Comparison of ENCODE assay signal across 1 cellular context in the genomic region with DNA sequence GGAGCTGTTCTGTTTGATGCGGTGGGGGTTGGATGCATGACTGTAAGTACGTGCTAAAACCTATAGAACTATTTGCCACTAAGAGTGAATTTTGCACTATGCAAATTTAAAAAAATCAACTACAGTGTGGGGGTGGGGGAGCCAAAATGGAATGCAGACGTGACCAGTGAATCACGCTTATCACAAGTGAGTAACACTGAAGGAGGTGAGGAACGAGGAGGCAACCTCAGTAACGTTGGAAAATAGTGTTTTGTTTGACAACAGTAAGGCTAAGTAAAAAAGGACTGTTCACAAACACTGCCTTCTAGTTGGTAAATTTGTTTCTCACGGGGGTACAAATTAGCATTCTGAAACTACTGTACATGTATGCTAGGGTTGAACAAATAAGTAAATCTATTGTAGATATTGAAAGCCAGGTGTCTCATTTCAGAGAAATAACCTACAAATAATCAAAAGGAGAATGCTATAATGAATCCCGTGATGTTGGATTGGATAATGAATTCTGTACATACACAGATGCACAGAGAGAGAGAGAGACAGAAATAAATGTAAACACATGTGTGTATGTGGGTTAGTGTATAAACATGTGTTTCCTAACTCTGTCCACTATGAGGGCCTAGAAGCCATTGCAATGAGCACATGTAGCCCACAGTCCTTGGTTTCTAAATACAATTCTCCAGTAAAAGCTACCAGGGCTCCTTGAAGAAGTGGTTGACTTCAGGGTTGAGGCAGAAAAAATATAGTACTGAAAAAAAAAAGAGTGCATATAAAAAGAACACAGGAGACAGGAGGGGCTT.
TF ChIP-seq lines count a peak whose summit lies in the region.

No MANE protein-coding gene starts in this region.

TF ChIP-seq in HepG2, 621 proteins besides CTCF, POLR2A, EP300 and RAD21:
- TF ChIP-seq MED8 (CRISPR knock-in tag; IDR thresholded peaks at IDR 0.05; ENCODE audit: insufficient replicate concordance) (no peak), ZNF354B (CRISPR knock-in tag; IDR thresholded peaks at IDR 0.05) (no peak), ZNF484 (CRISPR knock-in tag; IDR thresholded peaks at IDR 0.05; ENCODE audit: borderline replicate concordance, low read depth) (no peak), ZNF329 (CRISPR knock-in tag; IDR thresholded peaks at IDR 0.05; ENCODE audit: low read depth) (no peak), CREB1 (IDR thresholded peaks at IDR 0.05) (no peak), CREB1 (CRISPR knock-in tag; IDR thresholded peaks at IDR 0.05) (peak; percentile 18; the same call in 1 of the 2 replicates), MBD4 (IDR thresholded peaks at IDR 0.05; ENCODE audit: borderline replicate concordance, low read length) (no peak), ZSCAN20 (CRISPR knock-in tag; IDR thresholded peaks at IDR 0.05; ENCODE audit: borderline replicate concordance) (no peak)
- TF ChIP-seq, protein P1, sequence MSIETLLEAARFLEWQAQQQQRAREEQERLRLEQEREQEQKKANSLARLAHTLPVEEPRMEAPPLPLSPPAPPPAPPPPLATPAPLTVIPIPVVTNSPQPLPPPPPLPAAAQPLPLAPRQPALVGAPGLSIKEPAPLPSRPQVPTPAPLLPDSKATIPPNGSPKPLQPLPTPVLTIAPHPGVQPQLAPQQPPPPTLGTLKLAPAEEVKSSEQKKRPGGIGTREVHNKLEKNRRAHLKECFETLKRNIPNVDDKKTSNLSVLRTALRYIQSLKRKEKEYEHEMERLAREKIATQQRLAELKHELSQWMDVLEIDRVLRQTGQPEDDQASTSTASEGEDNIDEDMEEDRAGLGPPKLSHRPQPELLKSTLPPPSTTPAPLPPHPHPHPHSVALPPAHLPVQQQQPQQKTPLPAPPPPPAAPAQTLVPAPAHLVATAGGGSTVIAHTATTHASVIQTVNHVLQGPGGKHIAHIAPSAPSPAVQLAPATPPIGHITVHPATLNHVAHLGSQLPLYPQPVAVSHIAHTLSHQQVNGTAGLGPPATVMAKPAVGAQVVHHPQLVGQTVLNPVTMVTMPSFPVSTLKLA (IDR thresholded peaks at IDR 0.05) = peak; percentile 78
